In the genomic region with DNA sequence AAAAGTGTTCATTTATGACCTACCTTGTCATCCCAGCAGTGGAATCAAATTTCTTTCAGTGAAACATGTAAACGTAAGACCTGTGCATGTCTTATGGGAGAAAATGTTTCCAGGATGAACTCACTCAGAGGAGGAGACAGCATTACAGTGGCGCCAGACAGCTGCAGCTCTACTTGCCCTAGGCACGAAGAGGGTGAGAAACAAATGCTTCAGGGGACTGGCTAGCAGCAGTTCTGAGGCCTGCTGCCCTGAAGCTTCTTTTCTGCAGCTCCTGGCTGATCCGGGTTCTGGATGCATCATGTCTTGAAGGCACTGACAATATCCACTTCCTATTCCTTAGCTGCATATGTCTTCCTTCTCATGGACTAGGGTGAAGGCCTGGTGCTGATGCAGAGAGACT, we compare ENCODE assay signal across 1 cellular context.
TF ChIP-seq lines count a peak whose summit lies in the region.

No MANE protein-coding gene starts in this region.

TF ChIP-seq in IMR-90, 13 proteins besides CTCF, POLR2A, EP300 and RAD21 (continued from another document):
- TF ChIP-seq USF2 (IDR thresholded peaks at IDR 0.05; ENCODE audit: low read depth, low read length): no peak
- TF ChIP-seq RCOR1 (IDR thresholded peaks at IDR 0.05; ENCODE audit: insufficient replicate concordance, low read length): no peak
- TF ChIP-seq, protein P1, sequence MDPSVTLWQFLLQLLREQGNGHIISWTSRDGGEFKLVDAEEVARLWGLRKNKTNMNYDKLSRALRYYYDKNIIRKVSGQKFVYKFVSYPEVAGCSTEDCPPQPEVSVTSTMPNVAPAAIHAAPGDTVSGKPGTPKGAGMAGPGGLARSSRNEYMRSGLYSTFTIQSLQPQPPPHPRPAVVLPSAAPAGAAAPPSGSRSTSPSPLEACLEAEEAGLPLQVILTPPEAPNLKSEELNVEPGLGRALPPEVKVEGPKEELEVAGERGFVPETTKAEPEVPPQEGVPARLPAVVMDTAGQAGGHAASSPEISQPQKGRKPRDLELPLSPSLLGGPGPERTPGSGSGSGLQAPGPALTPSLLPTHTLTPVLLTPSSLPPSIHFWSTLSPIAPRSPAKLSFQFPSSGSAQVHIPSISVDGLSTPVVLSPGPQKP (IDR thresholded peaks at IDR 0.05; ENCODE audit: borderline replicate concordance, low read depth, low read length): no peak
